In the genomic region with DNA sequence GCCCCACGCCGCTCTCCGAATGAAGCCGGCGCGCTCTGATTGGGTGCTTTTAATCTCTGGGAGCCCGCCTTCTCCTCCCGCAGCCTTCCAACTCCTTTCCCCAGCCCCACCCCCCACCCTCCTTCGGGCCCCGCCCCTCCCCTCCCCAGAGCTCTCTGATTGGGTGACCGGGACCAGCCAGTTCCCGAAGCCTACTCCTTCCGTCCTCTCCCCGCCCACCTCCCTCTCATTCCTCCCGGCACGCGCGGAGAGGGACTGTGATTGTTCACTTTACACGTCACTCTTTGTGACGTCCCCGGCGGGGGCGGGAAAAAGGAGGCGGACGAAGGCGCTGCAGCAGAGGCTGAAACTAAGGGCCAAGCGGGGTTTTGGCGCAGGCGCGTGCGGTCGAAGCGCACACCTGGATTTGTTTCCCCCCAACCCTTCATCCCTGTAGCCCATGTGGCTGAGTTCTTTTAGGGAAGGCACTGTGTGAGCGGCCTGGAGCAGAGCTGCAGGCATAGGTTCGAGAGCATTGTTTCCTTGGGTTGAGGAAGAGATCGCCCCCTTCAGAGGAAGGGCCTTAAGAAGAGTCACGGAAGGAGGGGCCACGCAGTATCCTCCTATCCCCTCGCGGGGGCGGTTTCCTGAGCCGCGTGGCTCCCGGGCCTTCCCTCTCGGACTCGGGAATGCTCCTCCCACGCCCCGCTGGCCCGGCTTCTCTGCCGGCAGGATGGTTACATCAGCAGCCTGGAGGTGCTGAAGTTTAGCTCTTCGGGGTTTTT, we compare ENCODE assay signal across 1 cellular context.
TF ChIP-seq lines count a peak whose summit lies in the region.

Gene MEX3C (minus strand): TSS at position 21 of the 764 bp plus-strand sequence. CDS start 361 bp downstream, outside the sequence.

TF ChIP-seq in K562, 482 proteins besides CTCF, POLR2A, EP300 and RAD21 (continued from another document and continues in another):
- TF ChIP-seq HES1 (IDR thresholded peaks at IDR 0.05; ENCODE audit: low read depth) (peak; percentile 72; the same call in 1 of the 2 replicates), SAP30 (IDR thresholded peaks at IDR 0.05; ENCODE audit: borderline replicate concordance, insufficient read depth, low read depth, low read length, poor library complexity, severe bottlenecking) (no peak), MTF1 (CRISPR knock-in tag; IDR thresholded peaks at IDR 0.05; ENCODE audit: borderline replicate concordance) (no peak), MCM7 (IDR thresholded peaks at IDR 0.05) (no peak), BRCA1 (IDR thresholded peaks at IDR 0.05) (no peak), BRCA1 (CRISPR knock-in tag; IDR thresholded peaks at IDR 0.05) (no peak), FOXK2 (conservative IDR thresholded peaks at IDR 0.05 in 1 of 2, IDR thresholded peaks at IDR 0.05 in 1 of 2; ENCODE audit: low read depth in 2 of 2) (0 out of 4 replicates have a peak, but pooled peaks of 1 of the 2 experiments have one; percentile 25), ZNF584 (CRISPR knock-in tag; IDR thresholded peaks at IDR 0.05; ENCODE audit: low read depth) (no peak; the same call in 1 of the 2 replicates), KHSRP (IDR thresholded peaks at IDR 0.05) (no peak), JUN (IDR thresholded peaks at IDR 0.05; ENCODE audit: borderline replicate concordance, low read depth, low read length) (no peak), JUN (CRISPR knock-in tag; IDR thresholded peaks at IDR 0.05; ENCODE audit: borderline replicate concordance) (no peak), KLF13 (tag; IDR thresholded peaks at IDR 0.05; ENCODE audit: borderline replicate concordance, low read depth) (no peak), ETV1 (tag; conservative IDR thresholded peaks at IDR 0.05; ENCODE audit: low read depth) (peak; percentile 53; the same call in 1 of the 2 replicates), HCFC1 (IDR thresholded peaks at IDR 0.05; ENCODE audit: low read depth, low read length) (no peak), NBN (IDR thresholded peaks at IDR 0.05; ENCODE audit: low read depth) (no peak; the same call in none of the 2 replicates), PHF21A (IDR thresholded peaks at IDR 0.05; ENCODE audit: borderline replicate concordance, low read depth) (no peak), CC2D1A (IDR thresholded peaks at IDR 0.05) (peak; percentile 42), MBD2 (IDR thresholded peaks at IDR 0.05; ENCODE audit: borderline replicate concordance, low read depth) (peak; percentile 52; the same call in 1 of the 2 replicates), ZNF436 (CRISPR knock-in tag; IDR thresholded peaks at IDR 0.05) (no peak), DDX20 (tag; IDR thresholded peaks at IDR 0.05; ENCODE audit: low read depth) (no peak), WHSC1 (IDR thresholded peaks at IDR 0.05; ENCODE audit: low read length) (no peak), ZNF165 (CRISPR knock-in tag; IDR thresholded peaks at IDR 0.05; ENCODE audit: borderline replicate concordance) (no peak), RBM17 (IDR thresholded peaks at IDR 0.05; ENCODE audit: borderline replicate concordance, low read depth, low read length) (no peak), BACH1 (tag; IDR thresholded peaks at IDR 0.05) (no peak), NCOA1 (IDR thresholded peaks at IDR 0.05; ENCODE audit: low read depth) (no peak), BRD9 (IDR thresholded peaks at IDR 0.05; ENCODE audit: low read depth, partially characterized antibody) (no peak), PRDM10 (IDR thresholded peaks at IDR 0.05; ENCODE audit: partially characterized antibody) (peak; percentile 89), PTBP1 (IDR thresholded peaks at IDR 0.05; ENCODE audit: low read depth, low read length) (no peak), CEBPG (CRISPR knock-in tag; IDR thresholded peaks at IDR 0.05) (peak; percentile 66), CEBPG (tag; conservative IDR thresholded peaks at IDR 0.05 in 1 of 2, IDR thresholded peaks at IDR 0.05 in 1 of 2) (peak in 1 of 2 experiments; percentile 33; a peak in 1 of 4 replicates), SRSF1 (IDR thresholded peaks at IDR 0.05; ENCODE audit: low read depth, low read length) (no peak), NFATC3 (IDR thresholded peaks at IDR 0.05) (no peak), DPF2 (IDR thresholded peaks at IDR 0.05) (0 out of 2 replicates have a peak, but pooled peaks have one; percentile 41), CLOCK (CRISPR knock-in tag; IDR thresholded peaks at IDR 0.05; ENCODE audit: borderline replicate concordance) (no peak), OTX1 (CRISPR knock-in tag; IDR thresholded peaks at IDR 0.05) (0 out of 2 replicates have a peak, but pooled peaks have one; percentile 6), FOXJ2 (tag; IDR thresholded peaks at IDR 0.05) (no peak), ZNF778 (CRISPR knock-in tag; IDR thresholded peaks at IDR 0.05) (no peak), POLR3A (IDR thresholded peaks at IDR 0.05; ENCODE audit: borderline replicate concordance, extremely low read depth, insufficient read depth, insufficient read length) (no peak), SIN3A (IDR thresholded peaks at IDR 0.05; ENCODE audit: borderline replicate concordance in 2 of 2, control insufficient read depth in 1 of 2, low read depth in 2 of 2, low read length in 2 of 2) (no peak), STAT5A (IDR thresholded peaks at IDR 0.05; ENCODE audit: borderline replicate concordance, low read length) (no peak), SFPQ (IDR thresholded peaks at IDR 0.05; ENCODE audit: low read depth, low read length) (no peak), HMG20A (CRISPR knock-in tag; conservative IDR thresholded peaks at IDR 0.05) (no peak), SAFB (IDR thresholded peaks at IDR 0.05; ENCODE audit: borderline replicate concordance, low read depth, low read length) (no peak)
- TF ChIP-seq, protein P1, sequence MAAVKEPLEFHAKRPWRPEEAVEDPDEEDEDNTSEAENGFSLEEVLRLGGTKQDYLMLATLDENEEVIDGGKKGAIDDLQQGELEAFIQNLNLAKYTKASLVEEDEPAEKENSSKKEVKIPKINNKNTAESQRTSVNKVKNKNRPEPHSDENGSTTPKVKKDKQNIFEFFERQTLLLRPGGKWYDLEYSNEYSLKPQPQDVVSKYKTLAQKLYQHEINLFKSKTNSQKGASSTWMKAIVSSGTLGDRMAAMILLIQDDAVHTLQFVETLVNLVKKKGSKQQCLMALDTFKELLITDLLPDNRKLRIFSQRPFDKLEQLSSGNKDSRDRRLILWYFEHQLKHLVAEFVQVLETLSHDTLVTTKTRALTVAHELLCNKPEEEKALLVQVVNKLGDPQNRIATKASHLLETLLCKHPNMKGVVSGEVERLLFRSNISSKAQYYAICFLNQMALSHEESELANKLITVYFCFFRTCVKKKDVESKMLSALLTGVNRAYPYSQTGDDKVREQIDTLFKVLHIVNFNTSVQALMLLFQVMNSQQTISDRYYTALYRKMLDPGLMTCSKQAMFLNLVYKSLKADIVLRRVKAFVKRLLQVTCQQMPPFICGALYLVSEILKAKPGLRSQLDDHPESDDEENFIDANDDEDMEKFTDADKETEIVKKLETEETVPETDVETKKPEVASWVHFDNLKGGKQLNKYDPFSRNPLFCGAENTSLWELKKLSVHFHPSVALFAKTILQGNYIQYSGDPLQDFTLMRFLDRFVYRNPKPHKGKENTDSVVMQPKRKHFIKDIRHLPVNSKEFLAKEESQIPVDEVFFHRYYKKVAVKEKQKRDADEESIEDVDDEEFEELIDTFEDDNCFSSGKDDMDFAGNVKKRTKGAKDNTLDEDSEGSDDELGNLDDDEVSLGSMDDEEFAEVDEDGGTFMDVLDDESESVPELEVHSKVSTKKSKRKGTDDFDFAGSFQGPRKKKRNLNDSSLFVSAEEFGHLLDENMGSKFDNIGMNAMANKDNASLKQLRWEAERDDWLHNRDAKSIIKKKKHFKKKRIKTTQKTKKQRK (IDR thresholded peaks at IDR 0.05; ENCODE audit: borderline replicate concordance, low read depth, low read length) = no peak
- TF ChIP-seq, protein P2, sequence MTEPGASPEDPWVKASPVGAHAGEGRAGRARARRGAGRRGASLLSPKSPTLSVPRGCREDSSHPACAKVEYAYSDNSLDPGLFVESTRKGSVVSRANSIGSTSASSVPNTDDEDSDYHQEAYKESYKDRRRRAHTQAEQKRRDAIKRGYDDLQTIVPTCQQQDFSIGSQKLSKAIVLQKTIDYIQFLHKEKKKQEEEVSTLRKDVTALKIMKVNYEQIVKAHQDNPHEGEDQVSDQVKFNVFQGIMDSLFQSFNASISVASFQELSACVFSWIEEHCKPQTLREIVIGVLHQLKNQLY (CRISPR knock-in tag; conservative IDR thresholded peaks at IDR 0.05) = no peak
- TF ChIP-seq, protein P3, sequence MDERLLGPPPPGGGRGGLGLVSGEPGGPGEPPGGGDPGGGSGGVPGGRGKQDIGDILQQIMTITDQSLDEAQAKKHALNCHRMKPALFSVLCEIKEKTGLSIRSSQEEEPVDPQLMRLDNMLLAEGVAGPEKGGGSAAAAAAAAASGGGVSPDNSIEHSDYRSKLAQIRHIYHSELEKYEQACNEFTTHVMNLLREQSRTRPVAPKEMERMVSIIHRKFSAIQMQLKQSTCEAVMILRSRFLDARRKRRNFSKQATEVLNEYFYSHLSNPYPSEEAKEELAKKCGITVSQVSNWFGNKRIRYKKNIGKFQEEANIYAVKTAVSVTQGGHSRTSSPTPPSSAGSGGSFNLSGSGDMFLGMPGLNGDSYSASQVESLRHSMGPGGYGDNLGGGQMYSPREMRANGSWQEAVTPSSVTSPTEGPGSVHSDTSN (CRISPR knock-in tag; IDR thresholded peaks at IDR 0.05; ENCODE audit: low read depth) = peak; percentile 83
- TF ChIP-seq, protein P3 (tag; conservative IDR thresholded peaks at IDR 0.05; ENCODE audit: low read depth) = peak; percentile 98
